In the genomic region with DNA sequence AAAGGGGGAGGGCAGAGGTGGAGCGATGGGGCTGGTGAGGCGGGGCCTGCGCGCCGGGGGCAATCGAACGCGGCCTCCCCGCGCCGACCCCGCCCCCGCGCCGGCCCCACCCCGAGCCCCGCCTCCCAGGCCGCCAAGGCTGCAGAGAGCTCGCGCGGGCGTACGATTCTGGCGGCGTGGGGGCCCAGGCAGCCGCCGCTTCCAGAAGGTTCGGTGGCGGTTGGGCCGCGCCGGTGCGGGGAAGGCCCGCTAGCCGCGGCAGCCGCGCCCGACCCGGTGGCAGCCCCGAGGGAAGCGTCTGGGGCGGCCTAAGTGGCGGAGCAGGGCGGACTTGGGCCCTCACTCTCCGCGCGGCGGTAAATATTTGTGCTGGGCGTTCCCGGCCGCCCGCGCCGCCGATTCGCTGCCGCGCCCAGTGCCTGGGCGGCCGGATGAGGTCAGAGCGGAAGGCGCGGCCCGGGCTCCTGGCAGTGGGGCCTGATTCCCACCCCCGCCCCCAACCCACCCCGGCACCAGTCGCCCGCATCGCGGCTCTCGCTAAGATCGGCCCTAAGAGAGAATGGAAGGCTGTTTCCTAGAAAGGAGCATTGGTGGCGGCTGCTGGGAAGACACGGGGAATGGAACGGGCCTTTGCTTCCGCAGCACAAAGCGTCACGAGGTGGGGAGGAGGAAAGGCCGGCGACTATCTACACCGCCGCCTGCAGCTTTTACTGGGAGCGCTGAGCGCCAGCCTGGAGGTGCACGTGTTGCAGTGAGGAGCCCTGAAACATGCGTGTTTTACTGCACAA, we compare ENCODE assay signal across 1 cellular context.
TF ChIP-seq lines count a peak whose summit lies in the region.

A gene with protein sequence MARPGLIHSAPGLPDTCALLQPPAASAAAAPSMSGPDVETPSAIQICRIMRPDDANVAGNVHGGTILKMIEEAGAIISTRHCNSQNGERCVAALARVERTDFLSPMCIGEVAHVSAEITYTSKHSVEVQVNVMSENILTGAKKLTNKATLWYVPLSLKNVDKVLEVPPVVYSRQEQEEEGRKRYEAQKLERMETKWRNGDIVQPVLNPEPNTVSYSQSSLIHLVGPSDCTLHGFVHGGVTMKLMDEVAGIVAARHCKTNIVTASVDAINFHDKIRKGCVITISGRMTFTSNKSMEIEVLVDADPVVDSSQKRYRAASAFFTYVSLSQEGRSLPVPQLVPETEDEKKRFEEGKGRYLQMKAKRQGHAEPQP (minus strand): TSS at position 368 of the 788 bp plus-strand sequence. CDS start 368 bp downstream, outside the sequence.

TF ChIP-seq in HepG2, 621 proteins besides CTCF, POLR2A, EP300 and RAD21 (continued from another document and continues in another):
- TF ChIP-seq, protein P1, sequence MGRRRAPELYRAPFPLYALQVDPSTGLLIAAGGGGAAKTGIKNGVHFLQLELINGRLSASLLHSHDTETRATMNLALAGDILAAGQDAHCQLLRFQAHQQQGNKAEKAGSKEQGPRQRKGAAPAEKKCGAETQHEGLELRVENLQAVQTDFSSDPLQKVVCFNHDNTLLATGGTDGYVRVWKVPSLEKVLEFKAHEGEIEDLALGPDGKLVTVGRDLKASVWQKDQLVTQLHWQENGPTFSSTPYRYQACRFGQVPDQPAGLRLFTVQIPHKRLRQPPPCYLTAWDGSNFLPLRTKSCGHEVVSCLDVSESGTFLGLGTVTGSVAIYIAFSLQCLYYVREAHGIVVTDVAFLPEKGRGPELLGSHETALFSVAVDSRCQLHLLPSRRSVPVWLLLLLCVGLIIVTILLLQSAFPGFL (CRISPR knock-in tag; IDR thresholded peaks at IDR 0.05): no peak
- no peak for TF ChIP-seq ZSCAN22 (CRISPR knock-in tag; IDR thresholded peaks at IDR 0.05)
- TF ChIP-seq, protein P2, sequence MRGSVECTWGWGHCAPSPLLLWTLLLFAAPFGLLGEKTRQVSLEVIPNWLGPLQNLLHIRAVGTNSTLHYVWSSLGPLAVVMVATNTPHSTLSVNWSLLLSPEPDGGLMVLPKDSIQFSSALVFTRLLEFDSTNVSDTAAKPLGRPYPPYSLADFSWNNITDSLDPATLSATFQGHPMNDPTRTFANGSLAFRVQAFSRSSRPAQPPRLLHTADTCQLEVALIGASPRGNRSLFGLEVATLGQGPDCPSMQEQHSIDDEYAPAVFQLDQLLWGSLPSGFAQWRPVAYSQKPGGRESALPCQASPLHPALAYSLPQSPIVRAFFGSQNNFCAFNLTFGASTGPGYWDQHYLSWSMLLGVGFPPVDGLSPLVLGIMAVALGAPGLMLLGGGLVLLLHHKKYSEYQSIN (CRISPR knock-in tag; IDR thresholded peaks at IDR 0.05; ENCODE audit: borderline replicate concordance): no peak
- no peak for TF ChIP-seq SP1 (IDR thresholded peaks at IDR 0.05)
- peak; percentile 33 for TF ChIP-seq SP1 (CRISPR knock-in tag; IDR thresholded peaks at IDR 0.05)
- peak; percentile 57; the same call in 1 of the 2 replicates for TF ChIP-seq PHF20 (CRISPR knock-in tag; IDR thresholded peaks at IDR 0.05)
- TF ChIP-seq, protein P3, sequence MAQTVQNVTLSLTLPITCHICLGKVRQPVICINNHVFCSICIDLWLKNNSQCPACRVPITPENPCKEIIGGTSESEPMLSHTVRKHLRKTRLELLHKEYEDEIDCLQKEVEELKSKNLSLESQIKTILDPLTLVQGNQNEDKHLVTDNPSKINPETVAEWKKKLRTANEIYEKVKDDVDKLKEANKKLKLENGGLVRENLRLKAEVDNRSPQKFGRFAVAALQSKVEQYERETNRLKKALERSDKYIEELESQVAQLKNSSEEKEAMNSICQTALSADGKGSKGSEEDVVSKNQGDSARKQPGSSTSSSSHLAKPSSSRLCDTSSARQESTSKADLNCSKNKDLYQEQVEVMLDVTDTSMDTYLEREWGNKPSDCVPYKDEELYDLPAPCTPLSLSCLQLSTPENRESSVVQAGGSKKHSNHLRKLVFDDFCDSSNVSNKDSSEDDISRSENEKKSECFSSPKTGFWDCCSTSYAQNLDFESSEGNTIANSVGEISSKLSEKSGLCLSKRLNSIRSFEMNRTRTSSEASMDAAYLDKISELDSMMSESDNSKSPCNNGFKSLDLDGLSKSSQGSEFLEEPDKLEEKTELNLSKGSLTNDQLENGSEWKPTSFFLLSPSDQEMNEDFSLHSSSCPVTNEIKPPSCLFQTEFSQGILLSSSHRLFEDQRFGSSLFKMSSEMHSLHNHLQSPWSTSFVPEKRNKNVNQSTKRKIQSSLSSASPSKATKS (CRISPR knock-in tag; IDR thresholded peaks at IDR 0.05): no peak
- TF ChIP-seq ZNF816 (CRISPR knock-in tag; IDR thresholded peaks at IDR 0.05; ENCODE audit: borderline replicate concordance): no peak
- TF ChIP-seq ETV5 (CRISPR knock-in tag; IDR thresholded peaks at IDR 0.05; ENCODE audit: borderline replicate concordance): peak; percentile 25; the same call in 1 of the 2 replicates
- TF ChIP-seq ZNF678 (CRISPR knock-in tag; IDR thresholded peaks at IDR 0.05): no peak
- TF ChIP-seq, protein P4, sequence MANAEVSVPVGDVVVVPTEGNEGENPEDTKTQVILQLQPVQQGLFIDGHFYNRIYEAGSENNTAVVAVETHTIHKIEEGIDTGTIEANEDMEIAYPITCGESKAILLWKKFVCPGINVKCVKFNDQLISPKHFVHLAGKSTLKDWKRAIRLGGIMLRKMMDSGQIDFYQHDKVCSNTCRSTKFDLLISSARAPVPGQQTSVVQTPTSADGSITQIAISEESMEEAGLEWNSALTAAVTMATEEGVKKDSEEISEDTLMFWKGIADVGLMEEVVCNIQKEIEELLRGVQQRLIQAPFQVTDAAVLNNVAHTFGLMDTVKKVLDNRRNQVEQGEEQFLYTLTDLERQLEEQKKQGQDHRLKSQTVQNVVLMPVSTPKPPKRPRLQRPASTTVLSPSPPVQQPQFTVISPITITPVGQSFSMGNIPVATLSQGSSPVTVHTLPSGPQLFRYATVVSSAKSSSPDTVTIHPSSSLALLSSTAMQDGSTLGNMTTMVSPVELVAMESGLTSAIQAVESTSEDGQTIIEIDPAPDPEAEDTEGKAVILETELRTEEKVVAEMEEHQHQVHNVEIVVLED (CRISPR knock-in tag; IDR thresholded peaks at IDR 0.05; ENCODE audit: borderline replicate concordance): peak; percentile 51; the same call in 1 of the 2 replicates
- TF ChIP-seq GABPA (IDR thresholded peaks at IDR 0.05; ENCODE audit: low read depth, low read length): peak; percentile 34; the same call in 1 of the 2 replicates
- TF ChIP-seq GABPA (CRISPR knock-in tag; IDR thresholded peaks at IDR 0.05; ENCODE audit: low read depth): no peak
- TF ChIP-seq MAF1 (CRISPR knock-in tag; IDR thresholded peaks at IDR 0.05; ENCODE audit: borderline replicate concordance): no peak
- TF ChIP-seq, protein P5, sequence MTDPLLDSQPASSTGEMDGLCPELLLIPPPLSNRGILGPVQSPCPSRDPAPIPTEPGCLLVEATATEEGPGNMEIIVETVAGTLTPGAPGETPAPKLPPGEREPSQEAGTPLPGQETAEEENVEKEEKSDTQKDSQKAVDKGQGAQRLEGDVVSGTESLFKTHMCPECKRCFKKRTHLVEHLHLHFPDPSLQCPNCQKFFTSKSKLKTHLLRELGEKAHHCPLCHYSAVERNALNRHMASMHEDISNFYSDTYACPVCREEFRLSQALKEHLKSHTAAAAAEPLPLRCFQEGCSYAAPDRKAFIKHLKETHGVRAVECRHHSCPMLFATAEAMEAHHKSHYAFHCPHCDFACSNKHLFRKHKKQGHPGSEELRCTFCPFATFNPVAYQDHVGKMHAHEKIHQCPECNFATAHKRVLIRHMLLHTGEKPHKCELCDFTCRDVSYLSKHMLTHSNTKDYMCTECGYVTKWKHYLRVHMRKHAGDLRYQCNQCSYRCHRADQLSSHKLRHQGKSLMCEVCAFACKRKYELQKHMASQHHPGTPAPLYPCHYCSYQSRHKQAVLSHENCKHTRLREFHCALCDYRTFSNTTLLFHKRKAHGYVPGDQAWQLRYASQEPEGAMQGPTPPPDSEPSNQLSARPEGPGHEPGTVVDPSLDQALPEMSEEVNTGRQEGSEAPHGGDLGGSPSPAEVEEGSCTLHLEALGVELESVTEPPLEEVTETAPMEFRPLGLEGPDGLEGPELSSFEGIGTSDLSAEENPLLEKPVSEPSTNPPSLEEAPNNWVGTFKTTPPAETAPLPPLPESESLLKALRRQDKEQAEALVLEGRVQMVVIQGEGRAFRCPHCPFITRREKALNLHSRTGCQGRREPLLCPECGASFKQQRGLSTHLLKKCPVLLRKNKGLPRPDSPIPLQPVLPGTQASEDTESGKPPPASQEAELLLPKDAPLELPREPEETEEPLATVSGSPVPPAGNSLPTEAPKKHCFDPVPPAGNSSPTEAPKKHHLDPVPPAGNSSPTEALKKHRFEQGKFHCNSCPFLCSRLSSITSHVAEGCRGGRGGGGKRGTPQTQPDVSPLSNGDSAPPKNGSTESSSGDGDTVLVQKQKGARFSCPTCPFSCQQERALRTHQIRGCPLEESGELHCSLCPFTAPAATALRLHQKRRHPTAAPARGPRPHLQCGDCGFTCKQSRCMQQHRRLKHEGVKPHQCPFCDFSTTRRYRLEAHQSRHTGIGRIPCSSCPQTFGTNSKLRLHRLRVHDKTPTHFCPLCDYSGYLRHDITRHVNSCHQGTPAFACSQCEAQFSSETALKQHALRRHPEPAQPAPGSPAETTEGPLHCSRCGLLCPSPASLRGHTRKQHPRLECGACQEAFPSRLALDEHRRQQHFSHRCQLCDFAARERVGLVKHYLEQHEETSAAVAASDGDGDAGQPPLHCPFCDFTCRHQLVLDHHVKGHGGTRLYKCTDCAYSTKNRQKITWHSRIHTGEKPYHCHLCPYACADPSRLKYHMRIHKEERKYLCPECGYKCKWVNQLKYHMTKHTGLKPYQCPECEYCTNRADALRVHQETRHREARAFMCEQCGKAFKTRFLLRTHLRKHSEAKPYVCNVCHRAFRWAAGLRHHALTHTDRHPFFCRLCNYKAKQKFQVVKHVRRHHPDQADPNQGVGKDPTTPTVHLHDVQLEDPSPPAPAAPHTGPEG (CRISPR knock-in tag; IDR thresholded peaks at IDR 0.05): peak; percentile 89
- TF ChIP-seq, protein P6, sequence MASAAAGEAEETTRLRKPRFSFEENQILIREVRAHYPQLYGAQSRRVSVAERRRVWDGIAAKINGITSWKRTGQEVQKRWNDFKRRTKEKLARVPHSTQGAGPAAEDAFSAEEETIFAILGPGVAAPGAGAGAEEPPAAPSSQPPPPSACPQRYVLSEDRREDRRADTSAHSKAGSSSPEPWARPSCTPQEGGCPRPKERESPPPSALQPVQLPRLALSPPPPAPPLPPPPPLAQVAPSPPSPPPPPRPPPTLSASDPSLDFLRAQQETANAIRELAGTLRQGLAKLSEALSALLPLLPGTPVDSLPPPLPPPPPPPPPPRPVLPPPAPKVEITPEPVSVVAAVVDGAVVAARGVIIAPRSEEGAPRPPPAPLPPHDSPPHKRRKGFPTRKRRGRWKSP (CRISPR knock-in tag; IDR thresholded peaks at IDR 0.05): peak; percentile 89
- no peak for TF ChIP-seq STAG1 (CRISPR knock-in tag; IDR thresholded peaks at IDR 0.05)
- 0 out of 2 replicates have a peak, but pooled peaks have one; percentile 10 for TF ChIP-seq KDM6A (CRISPR knock-in tag; IDR thresholded peaks at IDR 0.05; ENCODE audit: low read depth)
- peak; percentile 27; the same call in 1 of the 2 replicates for TF ChIP-seq TBX2 (CRISPR knock-in tag; IDR thresholded peaks at IDR 0.05; ENCODE audit: borderline replicate concordance)
- TF ChIP-seq NAIF1 (CRISPR knock-in tag; IDR thresholded peaks at IDR 0.05; ENCODE audit: borderline replicate concordance): 0 out of 2 replicates have a peak, but pooled peaks have one; percentile 38
- peak; percentile 86; the same call in 1 of the 2 replicates for TF ChIP-seq NFKB2 (CRISPR knock-in tag; IDR thresholded peaks at IDR 0.05; ENCODE audit: borderline replicate concordance)
- TF ChIP-seq ZNF264 (CRISPR knock-in tag; IDR thresholded peaks at IDR 0.05): 0 out of 2 replicates have a peak, but pooled peaks have one; percentile 16
- peak; percentile 80; the same call in 1 of the 2 replicates for TF ChIP-seq ZSCAN20 (CRISPR knock-in tag; IDR thresholded peaks at IDR 0.05; ENCODE audit: borderline replicate concordance)
- TF ChIP-seq IRF2 (CRISPR knock-in tag; IDR thresholded peaks at IDR 0.05): no peak
